Comparison of ENCODE assay signal across 1 cellular context in the genomic region with DNA sequence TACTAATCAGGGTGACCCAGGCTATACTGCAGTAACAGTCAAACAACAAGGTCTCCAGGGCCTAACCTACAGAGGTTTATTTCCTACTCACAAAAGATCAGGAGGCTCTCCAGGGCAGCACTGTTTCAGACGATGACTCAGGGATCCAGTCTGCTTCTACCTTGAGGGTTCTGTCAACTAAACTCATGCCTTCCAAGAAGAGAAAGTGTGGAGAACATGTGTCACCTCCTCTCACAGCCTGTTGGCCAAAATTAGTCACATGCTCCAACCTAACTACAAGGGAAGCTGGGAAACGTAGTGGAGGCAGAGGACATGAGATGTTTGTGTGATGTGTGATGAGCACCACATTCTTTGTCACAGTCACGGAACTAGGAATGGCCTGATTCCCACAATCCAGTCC.
TF ChIP-seq lines count a peak whose summit lies in the region.

No MANE protein-coding gene starts in this region.

TF ChIP-seq in K562, 482 proteins besides CTCF, POLR2A, EP300 and RAD21 (continued from another document):
- TF ChIP-seq, protein P1, sequence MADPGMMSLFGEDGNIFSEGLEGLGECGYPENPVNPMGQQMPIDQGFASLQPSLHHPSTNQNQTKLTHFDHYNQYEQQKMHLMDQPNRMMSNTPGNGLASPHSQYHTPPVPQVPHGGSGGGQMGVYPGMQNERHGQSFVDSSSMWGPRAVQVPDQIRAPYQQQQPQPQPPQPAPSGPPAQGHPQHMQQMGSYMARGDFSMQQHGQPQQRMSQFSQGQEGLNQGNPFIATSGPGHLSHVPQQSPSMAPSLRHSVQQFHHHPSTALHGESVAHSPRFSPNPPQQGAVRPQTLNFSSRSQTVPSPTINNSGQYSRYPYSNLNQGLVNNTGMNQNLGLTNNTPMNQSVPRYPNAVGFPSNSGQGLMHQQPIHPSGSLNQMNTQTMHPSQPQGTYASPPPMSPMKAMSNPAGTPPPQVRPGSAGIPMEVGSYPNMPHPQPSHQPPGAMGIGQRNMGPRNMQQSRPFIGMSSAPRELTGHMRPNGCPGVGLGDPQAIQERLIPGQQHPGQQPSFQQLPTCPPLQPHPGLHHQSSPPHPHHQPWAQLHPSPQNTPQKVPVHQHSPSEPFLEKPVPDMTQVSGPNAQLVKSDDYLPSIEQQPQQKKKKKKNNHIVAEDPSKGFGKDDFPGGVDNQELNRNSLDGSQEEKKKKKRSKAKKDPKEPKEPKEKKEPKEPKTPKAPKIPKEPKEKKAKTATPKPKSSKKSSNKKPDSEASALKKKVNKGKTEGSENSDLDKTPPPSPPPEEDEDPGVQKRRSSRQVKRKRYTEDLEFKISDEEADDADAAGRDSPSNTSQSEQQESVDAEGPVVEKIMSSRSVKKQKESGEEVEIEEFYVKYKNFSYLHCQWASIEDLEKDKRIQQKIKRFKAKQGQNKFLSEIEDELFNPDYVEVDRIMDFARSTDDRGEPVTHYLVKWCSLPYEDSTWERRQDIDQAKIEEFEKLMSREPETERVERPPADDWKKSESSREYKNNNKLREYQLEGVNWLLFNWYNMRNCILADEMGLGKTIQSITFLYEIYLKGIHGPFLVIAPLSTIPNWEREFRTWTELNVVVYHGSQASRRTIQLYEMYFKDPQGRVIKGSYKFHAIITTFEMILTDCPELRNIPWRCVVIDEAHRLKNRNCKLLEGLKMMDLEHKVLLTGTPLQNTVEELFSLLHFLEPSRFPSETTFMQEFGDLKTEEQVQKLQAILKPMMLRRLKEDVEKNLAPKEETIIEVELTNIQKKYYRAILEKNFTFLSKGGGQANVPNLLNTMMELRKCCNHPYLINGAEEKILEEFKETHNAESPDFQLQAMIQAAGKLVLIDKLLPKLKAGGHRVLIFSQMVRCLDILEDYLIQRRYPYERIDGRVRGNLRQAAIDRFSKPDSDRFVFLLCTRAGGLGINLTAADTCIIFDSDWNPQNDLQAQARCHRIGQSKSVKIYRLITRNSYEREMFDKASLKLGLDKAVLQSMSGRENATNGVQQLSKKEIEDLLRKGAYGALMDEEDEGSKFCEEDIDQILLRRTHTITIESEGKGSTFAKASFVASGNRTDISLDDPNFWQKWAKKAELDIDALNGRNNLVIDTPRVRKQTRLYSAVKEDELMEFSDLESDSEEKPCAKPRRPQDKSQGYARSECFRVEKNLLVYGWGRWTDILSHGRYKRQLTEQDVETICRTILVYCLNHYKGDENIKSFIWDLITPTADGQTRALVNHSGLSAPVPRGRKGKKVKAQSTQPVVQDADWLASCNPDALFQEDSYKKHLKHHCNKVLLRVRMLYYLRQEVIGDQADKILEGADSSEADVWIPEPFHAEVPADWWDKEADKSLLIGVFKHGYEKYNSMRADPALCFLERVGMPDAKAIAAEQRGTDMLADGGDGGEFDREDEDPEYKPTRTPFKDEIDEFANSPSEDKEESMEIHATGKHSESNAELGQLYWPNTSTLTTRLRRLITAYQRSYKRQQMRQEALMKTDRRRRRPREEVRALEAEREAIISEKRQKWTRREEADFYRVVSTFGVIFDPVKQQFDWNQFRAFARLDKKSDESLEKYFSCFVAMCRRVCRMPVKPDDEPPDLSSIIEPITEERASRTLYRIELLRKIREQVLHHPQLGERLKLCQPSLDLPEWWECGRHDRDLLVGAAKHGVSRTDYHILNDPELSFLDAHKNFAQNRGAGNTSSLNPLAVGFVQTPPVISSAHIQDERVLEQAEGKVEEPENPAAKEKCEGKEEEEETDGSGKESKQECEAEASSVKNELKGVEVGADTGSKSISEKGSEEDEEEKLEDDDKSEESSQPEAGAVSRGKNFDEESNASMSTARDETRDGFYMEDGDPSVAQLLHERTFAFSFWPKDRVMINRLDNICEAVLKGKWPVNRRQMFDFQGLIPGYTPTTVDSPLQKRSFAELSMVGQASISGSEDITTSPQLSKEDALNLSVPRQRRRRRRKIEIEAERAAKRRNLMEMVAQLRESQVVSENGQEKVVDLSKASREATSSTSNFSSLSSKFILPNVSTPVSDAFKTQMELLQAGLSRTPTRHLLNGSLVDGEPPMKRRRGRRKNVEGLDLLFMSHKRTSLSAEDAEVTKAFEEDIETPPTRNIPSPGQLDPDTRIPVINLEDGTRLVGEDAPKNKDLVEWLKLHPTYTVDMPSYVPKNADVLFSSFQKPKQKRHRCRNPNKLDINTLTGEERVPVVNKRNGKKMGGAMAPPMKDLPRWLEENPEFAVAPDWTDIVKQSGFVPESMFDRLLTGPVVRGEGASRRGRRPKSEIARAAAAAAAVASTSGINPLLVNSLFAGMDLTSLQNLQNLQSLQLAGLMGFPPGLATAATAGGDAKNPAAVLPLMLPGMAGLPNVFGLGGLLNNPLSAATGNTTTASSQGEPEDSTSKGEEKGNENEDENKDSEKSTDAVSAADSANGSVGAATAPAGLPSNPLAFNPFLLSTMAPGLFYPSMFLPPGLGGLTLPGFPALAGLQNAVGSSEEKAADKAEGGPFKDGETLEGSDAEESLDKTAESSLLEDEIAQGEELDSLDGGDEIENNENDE (IDR thresholded peaks at IDR 0.05; ENCODE audit: low read depth, low read length), result no peak
- TF ChIP-seq POLR2H (tag; IDR thresholded peaks at IDR 0.05; ENCODE audit: low read depth), result no peak
